Comparison of ENCODE assay signal across 16 cellular contexts in genomic region chr15:97052526-97052925, GRCh38.
DNase-seq lines count a peak whose midpoint lies in the region; ATAC-seq and TF ChIP-seq lines count a peak whose summit lies in the region.
"Had no signal": no experiment of that assay in that cellular context is flagged by ENCODE, and none has a peak within 500 bp of the region (broad histone marks: within the 10 kb centered on the region; RNA-seq: fewer than 3 reads in every experiment).

No MANE protein-coding gene starts in this region.

- TF ChIP-seq CTCF in uterus (IDR thresholded peaks at IDR 0.05), result no peak

- H3K9me3 ChIP-seq in mesodermal cell (ENCODE audit: control insufficient read depth, low read length) (no peaks in the 10 kb centered on the region), uterus (no peaks in the 10 kb centered on the region)
- H3K9me3 ChIP-seq: Caco-2 had no signal

- no peak for TF ChIP-seq POLR2A in uterus (IDR thresholded peaks at IDR 0.05)

- no peaks in the 10 kb centered on the region for H3K27me3 ChIP-seq in uterus

- no peak for ATAC-seq in HG03039 (IDR thresholded peaks at IDR 0.05; ENCODE audit: unreplicated experiment)
- ATAC-seq: CD8-positive, alpha-beta T cell; GM12878 had no signal

- H3K4me1 ChIP-seq in mesodermal cell (ENCODE audit: control insufficient read depth, insufficient read depth, low read length, poor library complexity, severe bottlenecking) (no peaks in the 10 kb centered on the region), uterus (no peaks in the 10 kb centered on the region)
- H3K4me1 ChIP-seq: Caco-2 had no signal

- peak; percentile 3 for DNase-seq in ELR (ENCODE audit: low read depth)
- no peak for DNase-seq in uterus
- no peak for DNase-seq in NCI-H2081 (lab: John Stamatoyannopoulos, UW)
- DNase-seq: 8988T; AML-193; Caco-2; Calu3; CD4-positive, alpha-beta T cell; CD8-positive, alpha-beta T cell; DMS79 treated with DMSO at 0.1 percent for 48 hours; GDM1 had no signal

- H3K36me3 ChIP-seq in mesodermal cell (ENCODE audit: control insufficient read depth, insufficient read depth, low read length), result no peaks in the 10 kb centered on the region
- H3K36me3 ChIP-seq in uterus, result no peaks in the 10 kb centered on the region
- H3K36me3 ChIP-seq: BLaER1 treated with 17β-estradiol and CSF1 and Interleukin-3, amounts not matched to agents 10 nM and 100 nM had no signal

- H3K4me3 ChIP-seq in mesodermal cell (ENCODE audit: extremely low read depth, insufficient read depth, low read length, poor library complexity, severe bottlenecking) (no peak overlapping the region), uterus (no peak overlapping the region)
- H3K4me3 ChIP-seq: BLaER1 treated with 17β-estradiol and CSF1 and Interleukin-3, amounts not matched to agents 10 nM and 100 nM; GM12878 had no signal

- H3K27ac ChIP-seq in mesodermal cell (ENCODE audit: low read depth, low read length, severe bottlenecking) (peak overlapping the region; percentile 10), uterus (no peak overlapping the region)
- H3K27ac ChIP-seq: BLaER1 treated with 17β-estradiol and CSF1 and Interleukin-3, amounts not matched to agents 10 nM and 100 nM; C4-2B had no signal

- intact Hi-C loops in uterus (cut with DNase I; ENCODE audit: low total_unique reads), result no loop called here

- WGBS in mesodermal cell (ENCODE audit: insufficient coverage in 2 of 2), 2 experiments, result 85 to 94% methylated on average over 2 of the region's 4 CpGs
